In genomic region chr7:1103009-1103788, GRCh38 we compare ENCODE assay signal across 1 cellular context.
TF ChIP-seq lines count a peak whose summit lies in the region.

No MANE protein-coding gene starts in this region.

TF ChIP-seq in GM12878, 131 proteins besides CTCF, POLR2A, EP300 and RAD21 (continued from another document):
- TF ChIP-seq PRDM15 (CRISPR knock-in tag; IDR thresholded peaks at IDR 0.05) = no peak
- no peak for TF ChIP-seq USF1 (IDR thresholded peaks at IDR 0.05; ENCODE audit: borderline replicate concordance, extremely low read length, insufficient read depth, low read depth, low read length)
